In genomic region chr1:172818841-172819527, GRCh38 we compare ENCODE assay signal across 9 cellular contexts.
DNase-seq lines count a peak whose midpoint lies in the region; ATAC-seq and TF ChIP-seq lines count a peak whose summit lies in the region.
"Had no signal": no experiment of that assay in that cellular context is flagged by ENCODE, and none has a peak within 500 bp of the region (broad histone marks: within the 10 kb centered on the region; RNA-seq: fewer than 3 reads in every experiment).

No MANE protein-coding gene starts in this region.

- no peaks in the 10 kb centered on the region for H3K36me3 ChIP-seq in neuronal stem cell (replicated peaks in 1 of 2; ENCODE audit: control insufficient read depth in 2 of 2, insufficient read depth in 2 of 2, low read length in 2 of 2)

- H2BK120ac ChIP-seq in neuronal stem cell (ENCODE audit: low read depth, low read length): no peak overlapping the region

- POLR2A ChIA-PET in T-cell (lab: Charles Lee): interaction anchor here (0.6 kb wide), 2 partner anchors 811 to 1051 kb away, joined by 5 to 6 read pairs; no protein-coding TSS in a partner anchor

- H2AK5ac ChIP-seq in neuronal stem cell (ENCODE audit: low read depth, low read length): no peak overlapping the region

- DNase-seq in T-cell (peak in 13 of 34 experiments; percentile 4 to 46 (median 12)), right cardiac atrium (no peak), NCI-H774 (lab: John Stamatoyannopoulos, UW) (no peak), nephron progenitor cell (no peak), neuronal stem cell (ENCODE audit: low spot score) (no peak), mucosa of gallbladder (ENCODE audit: low spot score) (no peak)

- peak; percentile 90 for ATAC-seq in GM19035 (IDR thresholded peaks at IDR 0.05; ENCODE audit: unreplicated experiment)
- ATAC-seq in HG02943 (IDR thresholded peaks at IDR 0.05; ENCODE audit: low read depth, unreplicated experiment): peak; percentile 92
- peak; percentile 72 to 77 (median 75) for ATAC-seq in T-cell (replicated peaks in 1 of 4)
- peak; percentile 52 to 76 for ATAC-seq in right cardiac atrium
- ATAC-seq: Panc1 had no signal

- H2BK12ac ChIP-seq in neuronal stem cell (ENCODE audit: low read length): no peak overlapping the region

- CTCF ChIA-PET in T-cell (lab: Charles Lee): interaction anchor here (0.6 to 0.7 kb wide), 2 partner anchors 65 to 85 kb away, joined by 3 to 4 read pairs; no protein-coding TSS in a partner anchor

- no peak overlapping the region for H3K18ac ChIP-seq in neuronal stem cell (ENCODE audit: low read length)

- H3K4ac ChIP-seq in neuronal stem cell (ENCODE audit: low read length): no peak overlapping the region

- H2BK15ac ChIP-seq in neuronal stem cell (ENCODE audit: low read length): no peak overlapping the region

- no peaks in the 10 kb centered on the region for H3K79me1 ChIP-seq in neuronal stem cell (ENCODE audit: low read depth, low read length)

- H3K14ac ChIP-seq in neuronal stem cell (ENCODE audit: low read length): no peak overlapping the region

- no peaks in the 10 kb centered on the region for H3K27me3 Mint-ChIP-seq in T-cell
- H3K27me3 Mint-ChIP-seq in nephron progenitor cell (ENCODE audit: low read depth, poor library complexity): no peaks in the 10 kb centered on the region

- H3K9me3 ChIP-seq in right cardiac atrium (ENCODE audit: control insufficient read depth, low read length) (no peaks in the 10 kb centered on the region), neuronal stem cell (replicated peaks in 1 of 2; ENCODE audit: control insufficient read depth in 2 of 2, insufficient read depth in 1 of 2, low read depth in 1 of 2, low read length in 2 of 2) (no peaks in the 10 kb centered on the region)

- H3K4me1 ChIP-seq in right cardiac atrium (ENCODE audit: control insufficient read depth, insufficient read depth, low read length): peaks cover 2% of the 10 kb centered on the region
- H3K4me1 ChIP-seq in neuronal stem cell (ENCODE audit: control insufficient read depth in 2 of 2, insufficient read depth in 1 of 2, low read depth in 1 of 2, low read length in 2 of 2): no peaks in the 10 kb centered on the region

- H3K4me3 Mint-ChIP-seq in T-cell (peak overlapping the region; percentile 47 to 53 (median 51)), nephron progenitor cell (no peak overlapping the region)

- H3K23ac ChIP-seq in neuronal stem cell (ENCODE audit: low read depth, low read length, poor library complexity): no peak overlapping the region

- H3K4me1 Mint-ChIP-seq in T-cell (peaks cover 25 to 43% (median 37%) of the 10 kb centered on the region in 3 donors), nephron progenitor cell (peaks cover 39% of the 10 kb centered on the region)

- intact Hi-C loops in right cardiac atrium (cut with DNase I): no loop called here

- H3K36me3 Mint-ChIP-seq in T-cell (peaks cover 5% of the 10 kb centered on the region), nephron progenitor cell (ENCODE audit: low read depth) (no peaks in the 10 kb centered on the region)

- no peak overlapping the region for H3K27ac ChIP-seq in right cardiac atrium (ENCODE audit: low read length)
- no peak overlapping the region for H3K27ac ChIP-seq in neuronal stem cell (replicated peaks; ENCODE audit: low read length)

- H3K9ac ChIP-seq in neuronal stem cell (ENCODE audit: low read depth, low read length, poor library complexity): no peak overlapping the region

- H3K4me2 ChIP-seq in neuronal stem cell (ENCODE audit: insufficient read depth, low read length, poor library complexity, severe bottlenecking): no peak overlapping the region

- H3K4me3 ChIP-seq in right cardiac atrium (ENCODE audit: low read length) (no peak overlapping the region), neuronal stem cell (ENCODE audit: low read length in 2 of 2) (no peak overlapping the region)

- H2BK5ac ChIP-seq in neuronal stem cell (ENCODE audit: low read length): no peak overlapping the region

- no peak overlapping the region for H4K91ac ChIP-seq in neuronal stem cell (ENCODE audit: low read depth, low read length, poor library complexity)

- no peak overlapping the region for H4K8ac ChIP-seq in neuronal stem cell (ENCODE audit: low read depth, low read length)

- H3K27ac Mint-ChIP-seq in T-cell (peak overlapping the region; percentile 81 to 96), nephron progenitor cell (no peak overlapping the region)

- H3K27me3 ChIP-seq in right cardiac atrium (ENCODE audit: control insufficient read depth, insufficient read depth) (no peaks in the 10 kb centered on the region), neuronal stem cell (ENCODE audit: control insufficient read depth in 3 of 3, insufficient read depth in 3 of 3, low read depth in 1 of 3, low read length in 3 of 3) (no peaks in the 10 kb centered on the region)

- peaks cover 0 to 6% (median 4%) of the 10 kb centered on the region in 3 donors for H3K9me3 Mint-ChIP-seq in T-cell
- peaks cover 12% of the 10 kb centered on the region for H3K9me3 Mint-ChIP-seq in nephron progenitor cell

- WGBS in right cardiac atrium: 55% methylated on average over 6 of the region's 6 CpGs
- WGBS in neuronal stem cell (ENCODE audit: extremely low coverage in 2 of 2, insufficient read length in 2 of 2, insufficient replicate concordance in 1 of 2), 2 donors: no CpG with 5 or more reads among the region's 6 CpGs

- TF ChIP-seq CTCF in nephron progenitor cell (IDR thresholded peaks at IDR 0.05): no peak

- no peak overlapping the region for H2AFZ ChIP-seq in neuronal stem cell (ENCODE audit: low read length)
